In genomic region chr17:33366998-33367397, GRCh38 we compare ENCODE assay signal across 27 cellular contexts.
"Had no signal": no experiment of that assay in that cellular context is flagged by ENCODE, and none has a peak within 500 bp of the region (broad histone marks: within the 10 kb centered on the region; RNA-seq: fewer than 3 reads in every experiment).

No MANE protein-coding gene starts in this region.

- FAIRE-seq: endothelial cell of umbilical vein, islet of Langerhans had no signal

- H3K27ac ChIP-seq: colonic mucosa, esophagus muscularis mucosa, foreskin keratinocyte, gastroesophageal sphincter, heart left ventricle, lower lobe of right lung, ovary, psoas muscle, skin epidermis, suprapubic skin, transverse colon, vagina had no signal

- DNase-seq: colonic mucosa; effector memory CD4-positive, alpha-beta T cell; foreskin keratinocyte; heart left ventricle; hippocampal formation; left colon; left ventricle myocardium superior; lower lobe of right lung; naive B cell; nucleus accumbens; ovary; posterior cingulate gyrus; psoas muscle; right cardiac atrium; stimulated activated CD4-positive, alpha-beta T cell treated with anti-CD3 and anti-CD28 coated beads, Interleukin-15, amount 100 ng/mL, for 24 hours; stimulated activated CD4-positive, alpha-beta T cell treated with anti-CD3 and anti-CD28 coated beads, Interleukin-2, amount 100 ng/mL, for 48 hours; stimulated activated naive CD4-positive, alpha-beta T cell; stimulated activated naive CD8-positive, alpha-beta T cell treated with anti-CD3 and anti-CD28 coated beads, Interleukin-15, amount 100 ng/mL, for 72 hours; transverse colon had no signal

- H3K4me1 ChIP-seq: colonic mucosa, esophagus muscularis mucosa, foreskin keratinocyte, gastroesophageal sphincter, heart left ventricle, psoas muscle, suprapubic skin, transverse colon, vagina had no signal

- H3K27me3 ChIP-seq: colonic mucosa, foreskin keratinocyte, ovary, suprapubic skin, transverse colon, vagina had no signal

- H3K36me3 ChIP-seq: colonic mucosa, esophagus muscularis mucosa, gastroesophageal sphincter, heart left ventricle, lower lobe of right lung, ovary, suprapubic skin, transverse colon, vagina had no signal

- H3K9me3 ChIP-seq: colonic mucosa, esophagus muscularis mucosa, gastroesophageal sphincter, heart left ventricle, lower lobe of right lung, ovary, psoas muscle, suprapubic skin, transverse colon, vagina had no signal

- ATAC-seq: foreskin keratinocyte; gastroesophageal sphincter; heart left ventricle; left colon; left ventricle myocardium superior; natural killer cell treated with Interleukin-12 subunit alpha and Interleukin-12 subunit beta and Interleukin-15 and Interleukin-18, amount 100 ng/mL, for 72 hours; psoas muscle; right cardiac atrium; stimulated activated naive CD8-positive, alpha-beta T cell treated with anti-CD3 and anti-CD28 coated beads, Interleukin-15, amount 100 ng/mL, for 72 hours had no signal

- H3K4me3 ChIP-seq: colonic mucosa, esophagus muscularis mucosa, gastroesophageal sphincter, heart left ventricle, lower lobe of right lung, ovary, psoas muscle, skin epidermis, suprapubic skin, transverse colon, vagina had no signal
